In the genomic region with DNA sequence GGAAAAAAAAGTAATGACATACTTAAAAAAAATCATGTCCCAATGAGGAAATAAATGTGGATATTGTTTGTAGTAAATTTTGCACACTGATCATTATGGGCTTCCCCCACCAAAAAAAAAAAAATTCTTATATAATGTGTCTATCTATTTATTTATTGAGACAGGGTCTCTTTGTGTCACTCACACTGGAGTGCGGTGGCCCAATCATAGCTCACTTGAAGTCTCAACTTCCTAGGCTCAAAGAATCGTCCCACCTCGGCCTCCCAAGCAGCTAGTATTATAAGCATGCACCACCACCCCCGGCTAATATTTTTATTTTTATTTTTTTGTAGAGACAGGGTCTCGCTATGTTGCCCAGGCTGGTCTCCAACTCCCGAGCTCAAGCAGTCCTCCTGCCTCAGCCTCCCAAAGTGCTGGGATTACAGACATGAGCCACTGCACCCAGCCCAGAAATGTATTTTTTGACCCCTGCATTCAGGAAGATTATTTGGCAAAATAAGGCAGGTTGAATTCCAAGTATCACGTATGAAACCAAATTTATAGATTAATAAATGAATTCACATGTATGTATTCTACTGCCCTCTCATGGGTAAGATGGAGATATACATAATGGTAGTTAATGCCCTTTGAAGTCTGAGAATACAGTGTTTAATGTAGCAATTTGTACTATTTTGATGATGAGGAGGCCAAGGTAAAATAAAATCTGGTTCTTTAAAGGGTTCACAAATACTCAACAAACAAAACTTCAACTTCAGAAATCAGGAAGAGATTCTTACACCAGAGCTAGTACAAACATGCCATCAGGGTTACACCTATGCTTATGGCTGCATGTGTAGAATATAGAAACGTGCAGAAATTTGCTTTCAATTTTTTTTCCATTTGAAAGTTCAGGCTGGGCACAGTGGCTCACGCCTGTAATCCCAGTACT, we compare ENCODE assay signal across 9 cellular contexts. TPM values are rescaled to one million over a fixed set of nuclear protein-coding genes. Genes with fewer than 3 reads are reported as not detected.
DNase-seq lines count a peak whose midpoint lies in the region; ATAC-seq and TF ChIP-seq lines count a peak whose summit lies in the region.
"Had no signal": no experiment of that assay in that cellular context is flagged by ENCODE, and none has a peak within 500 bp of the region (broad histone marks: within the 10 kb centered on the region; RNA-seq: fewer than 3 reads in every experiment).

No MANE protein-coding gene starts in this region.

- no peak for TF ChIP-seq EP300 in tibial nerve (IDR thresholded peaks at IDR 0.05)

- intact Hi-C loops in heart left ventricle (cut with DNase I): loop anchor here in 7 of 10 donors (2.0 to 10.0 kb wide), 10 partner anchors 84 to 326 kb away; a partner anchor contains a TSS
- intact Hi-C loops in left ventricle myocardium superior (cut with micrococcal nuclease): no loop called here
- intact Hi-C loops in Panc1 (cut with micrococcal nuclease; ENCODE audit: unreplicated experiment): loop anchor here (5.0 kb wide), 1 partner anchor 324 kb away; no protein-coding TSS in a partner anchor

- no peaks in the 10 kb centered on the region for H3K9me3 ChIP-seq in heart left ventricle
- H3K9me3 ChIP-seq in Panc1 (ENCODE audit: control insufficient read depth, insufficient read depth, low read depth, low read length): no peaks in the 10 kb centered on the region
- H3K9me3 ChIP-seq in tibial nerve: no peaks in the 10 kb centered on the region

- H3K27ac Mint-ChIP-seq in type B pancreatic cell: peak overlapping the region; percentile 100

- 63 to 76% (median 69%) methylated on average over 9 of the region's 9 CpGs for WGBS in heart left ventricle, 4 donors
- WGBS in tibial nerve, 2 donors: 61 to 64% methylated on average over 9 of the region's 9 CpGs

- in situ Hi-C loops in Panc1 (cut with HindIII; ENCODE audit: low pct_unique_long_range_greater_than_20kb, low sequenced_read_pairs): no loop called here

- peaks cover 53% of the 10 kb centered on the region for H3K27me3 Mint-ChIP-seq in type B pancreatic cell

- peak overlapping the region in 5 of 12 donors; percentile 84 to 91 (median 88) for H3K27ac ChIP-seq in heart left ventricle
- no peak overlapping the region for H3K27ac ChIP-seq in Panc1 (ENCODE audit: low read length)
- peak overlapping the region; percentile 99 for H3K27ac ChIP-seq in epithelial cell of prostate
- no peak overlapping the region for H3K27ac ChIP-seq in tibial nerve

- H3K36me3 ChIP-seq in heart left ventricle: no peaks in the 10 kb centered on the region
- no peaks in the 10 kb centered on the region; the same call in 1 of the 2 replicates for H3K36me3 ChIP-seq in Panc1 (ENCODE audit: control insufficient read depth, insufficient read depth, low read length)
- no peaks in the 10 kb centered on the region for H3K36me3 ChIP-seq in tibial nerve

- H3K4me1 Mint-ChIP-seq in type B pancreatic cell (ENCODE audit: unreplicated experiment): peaks cover 10% of the 10 kb centered on the region

- DNase-seq in heart left ventricle (no peak), left ventricle myocardium superior (no peak), Panc1 (ENCODE audit: low read depth, low spot score) (no peak), epithelial cell of prostate (ENCODE audit: low read depth, low spot score) (no peak), type B pancreatic cell (ENCODE audit: extremely low spot score, unreplicated experiment) (no peak), glomerular visceral epithelial cell (ENCODE audit: extremely low spot score) (no peak), tibial nerve (ENCODE audit: low spot score in 2 of 2) (no peak)
- DNase-seq in effector CD4-positive, alpha-beta T cell: no peak

- no peaks in the 10 kb centered on the region for H3K9me3 Mint-ChIP-seq in type B pancreatic cell

- no peak for ATAC-seq in heart left ventricle
- ATAC-seq in left ventricle myocardium superior: no peak
- no peak for ATAC-seq in Panc1

- no TSS peak for BruUV-seq in Panc1 (replicated peaks; lab: Mats Ljungman, UMichigan)

- peaks cover 0 to 4% (median 0%) of the 10 kb centered on the region in 9 donors for H3K27me3 ChIP-seq in heart left ventricle
- H3K27me3 ChIP-seq in Panc1 (ENCODE audit: control insufficient read depth, insufficient read depth, low read length): peaks cover 4% of the 10 kb centered on the region; the same call in 1 of the 2 replicates
- H3K27me3 ChIP-seq in tibial nerve: no peaks in the 10 kb centered on the region

- no peaks in the 10 kb centered on the region for H3K36me3 Mint-ChIP-seq in type B pancreatic cell

- H3K4me1 ChIP-seq in heart left ventricle (peaks cover 0 to 17% (median 4%) of the 10 kb centered on the region in 12 donors), Panc1 (ENCODE audit: control insufficient read depth, insufficient read depth, low read length) (no peaks in the 10 kb centered on the region), tibial nerve (peaks cover 0 to 9% (median 0%) of the 10 kb centered on the region in 4 donors)

- TF ChIP-seq CTCF in heart left ventricle (IDR thresholded peaks at IDR 0.05): peak in 7 of 12 donors; percentile 2 to 45 (median 23)
- TF ChIP-seq CTCF in Panc1 (IDR thresholded peaks at IDR 0.05): peak; percentile 58
- TF ChIP-seq CTCF in type B pancreatic cell (conservative IDR thresholded peaks at IDR 0.05): peak; percentile 54
- TF ChIP-seq CTCF in tibial nerve (IDR thresholded peaks at IDR 0.05): peak in 2 of 5 experiments; percentile 13 to 29

- H3K4me3 Mint-ChIP-seq in type B pancreatic cell: peak overlapping the region; percentile 98

- peak overlapping the region in 5 of 12 donors; percentile 68 to 87 (median 73) for H3K4me3 ChIP-seq in heart left ventricle
- H3K4me3 ChIP-seq in Panc1 (ENCODE audit: low read depth in 2 of 2, low read length in 2 of 2): no peak overlapping the region
- no peak overlapping the region for H3K4me3 ChIP-seq in tibial nerve

- TF ChIP-seq POLR2A in heart left ventricle (IDR thresholded peaks at IDR 0.05): no peak
- no peak for TF ChIP-seq POLR2A in tibial nerve (IDR thresholded peaks at IDR 0.05)

- CTCF ChIA-PET in Panc1 (lab: Charles Lee): interaction anchor here (0.6 kb wide), 1 partner anchor 54 kb away, joined by 4 read pairs; no protein-coding TSS in a partner anchor

- POLR2A ChIA-PET in Panc1 (lab: Charles Lee): no interaction called here

RNA-seq across cellular contexts. Expression of a gene that starts 1.4 kb away (rescaled TPM):
- total RNA-seq in heart left ventricle (1 to 10 TPM; 2.1 to 4.1 (median 3.2) TPM), left ventricle myocardium superior (4.2 TPM), Panc1 (2021; ENCODE audit: unreplicated experiment) (1.1 TPM), type B pancreatic cell (ENCODE audit: low replicate concordance) (3.6 and 8.8 TPM in 2 replicates), tibial nerve (1 to 10 TPM; 2.4 to 4.5 (median 3.3) TPM)
- polyA plus RNA-seq in heart left ventricle: 1 to 10 TPM; 1.6 to 2.1 TPM
- polyA plus RNA-seq in Panc1 (2012; ENCODE audit: insufficient read length): 0.24 TPM

RNA-seq across cellular contexts. Expression of a gene that starts 24.1 kb away (rescaled TPM):
- total RNA-seq in heart left ventricle: not detected
- polyA plus RNA-seq in heart left ventricle: not detected
- 0.10 TPM for total RNA-seq in left ventricle myocardium superior
- total RNA-seq in Panc1 (2021; ENCODE audit: unreplicated experiment): not detected
- polyA plus RNA-seq in Panc1 (2012; ENCODE audit: insufficient read length): not detected
- total RNA-seq in type B pancreatic cell (ENCODE audit: low replicate concordance): not detected in 2 replicates
- total RNA-seq in tibial nerve: not detected
- total RNA-seq: glomerular endothelial cell had no signal

RNA-seq across cellular contexts. Expression of a gene that starts 45.3 kb away (rescaled TPM):
- total RNA-seq in heart left ventricle (10 to 100 TPM in 5 of 9 donors, 1 to 10 TPM in 4; 7.1 to 25.7 (median 10.2) TPM), left ventricle myocardium superior (6.9 TPM), Panc1 (2021; ENCODE audit: unreplicated experiment) (50.2 TPM), type B pancreatic cell (ENCODE audit: low replicate concordance) (49.4 and 54.8 TPM in 2 replicates), tibial nerve (10 to 100 TPM; 16.3 to 22.8 (median 20.1) TPM)
- 10 to 100 TPM in 1 of 2 donors, 1 to 10 TPM in 1; 4.2 to 19.1 TPM for polyA plus RNA-seq in heart left ventricle
- polyA plus RNA-seq in Panc1 (2012; ENCODE audit: insufficient read length): 20.0 TPM
